In genomic region chr6:1870267-1870666, GRCh38 we compare ENCODE assay signal across 19 cellular contexts.
"Had no signal": no experiment of that assay in that cellular context is flagged by ENCODE, and none has a peak within 500 bp of the region (broad histone marks: within the 10 kb centered on the region; RNA-seq: fewer than 3 reads in every experiment).

No MANE protein-coding gene starts in this region.

- H3K4me3 Mint-ChIP-seq: activated naive CD8-positive, alpha-beta T cell treated with anti-CD3 and anti-CD28 coated beads for 36 hours; endodermal cell; natural killer cell had no signal

- H3K9ac ChIP-seq: parathyroid adenoma had no signal

- H3K36me3 ChIP-seq: lower lobe of right lung, transverse colon, vagina had no signal

- H3K27me3 ChIP-seq: body of pancreas, transverse colon, vagina had no signal

- H3K4me3 ChIP-seq: body of pancreas, lower lobe of right lung, transverse colon, vagina had no signal

- H3K4me1 ChIP-seq: parathyroid adenoma had no signal

- DNase-seq: activated CD4-positive, alpha-beta T cell treated with anti-CD3 and anti-CD28 coated beads, Interleukin-2, amount 50 U/mL, for 1 hour; activated CD4-positive, CD25-positive, alpha-beta regulatory T cell treated with anti-CD3 and anti-CD28 coated beads, Interleukin-2, amount 50 U/mL, for 72 hours; activated naive CD4-positive, alpha-beta T cell; activated naive CD8-positive, alpha-beta T cell treated with anti-CD3 and anti-CD28 coated beads for 36 hours; amniotic stem cell; body of pancreas; foreskin fibroblast; hippocampal formation; left colon; lower lobe of right lung; natural killer cell; stimulated activated CD8-positive, alpha-beta memory T cell treated with anti-CD3 and anti-CD28 coated beads, Interleukin-4, amount 100 ng/mL, for 48 hours; stimulated activated naive CD8-positive, alpha-beta T cell treated with anti-CD3 and anti-CD28 coated beads, Interleukin-15, Interleukin-2, amounts not matched to agents 100 U/mL and 50 U/mL, for 24 hours; substantia nigra; transverse colon had no signal

- H3K27me3 Mint-ChIP-seq: activated naive CD8-positive, alpha-beta T cell treated with anti-CD3 and anti-CD28 coated beads for 36 hours had no signal

- H3K9me3 ChIP-seq: body of pancreas, lower lobe of right lung, transverse colon, vagina had no signal

- H2AFZ ChIP-seq: parathyroid adenoma had no signal

- H3K4me1 Mint-ChIP-seq: natural killer cell had no signal

- H3K27ac Mint-ChIP-seq: activated naive CD8-positive, alpha-beta T cell treated with anti-CD3 and anti-CD28 coated beads for 36 hours; endodermal cell; natural killer cell had no signal

- H3K27ac ChIP-seq: body of pancreas, epithelial cell of prostate, lower lobe of right lung, parathyroid adenoma, transverse colon, vagina had no signal

- H3K9me3 Mint-ChIP-seq: activated naive CD8-positive, alpha-beta T cell treated with anti-CD3 and anti-CD28 coated beads for 36 hours; endodermal cell; natural killer cell had no signal

- H3K79me2 ChIP-seq: parathyroid adenoma had no signal

- ATAC-seq: body of pancreas, left colon, lower lobe of right lung, natural killer cell had no signal
